In genomic region chr9:130522233-130522808, GRCh38 we compare ENCODE assay signal across 1 cellular context.
TF ChIP-seq lines count a peak whose summit lies in the region.

No MANE protein-coding gene starts in this region.

TF ChIP-seq in HEK293, 187 proteins besides CTCF, POLR2A, EP300 and RAD21 (continued from another document):
- TF ChIP-seq ZBTB20 (tag by site-specific recombination; IDR thresholded peaks at IDR 0.05) (no peak), ZFP69B (tag by site-specific recombination; IDR thresholded peaks at IDR 0.05) (no peak)
